11 cellular contexts compared by ENCODE assay signal in genomic region chr2:27584597-27584996, GRCh38. TPM values are rescaled to one million over a fixed set of nuclear protein-coding genes. Genes with fewer than 3 reads are reported as not detected.
A peak's percentile ranks its signal among the peaks of the same experiment; 100 is the strongest.
DNase-seq lines count a peak whose midpoint lies in the region; ATAC-seq, FAIRE-seq and TF ChIP-seq lines count a peak whose summit lies in the region.
"Had no signal": no experiment of that assay in that cellular context is flagged by ENCODE, and none has a peak within 500 bp of the region (broad histone marks: within the 10 kb centered on the region; RNA-seq: fewer than 3 reads in every experiment).

No MANE protein-coding gene starts in this region.

- no peak overlapping the region for H2BK20ac ChIP-seq in IMR-90 (ENCODE audit: low read depth, low read length)

- BruUV-seq in IMR-90 (replicated peaks; lab: Mats Ljungman, UMichigan) (no TSS peak), GM12878 (replicated peaks; lab: Mats Ljungman, UMichigan) (no TSS peak)

- H3K56ac ChIP-seq in IMR-90 (ENCODE audit: extremely low read depth, insufficient read depth, low read length), result no peak overlapping the region

- peaks cover 38 to 52% of the 10 kb centered on the region in 2 donors for H3K4me1 Mint-ChIP-seq in natural killer cell treated with Interleukin-12 subunit alpha and Interleukin-12 subunit beta and Interleukin-15 and Interleukin-18, amount 100 ng/mL, for 72 hours (ENCODE audit: low read depth in 2 of 2)

- peak overlapping the region; percentile 56; the same call in 1 of the 2 replicates for H3K23ac ChIP-seq in IMR-90 (ENCODE audit: low read depth, low read length)

- ATAC-seq in DND-41 (ENCODE audit: insufficient read depth, low read depth) (no peak), IMR-90 (ENCODE audit: low read depth) (no peak), GM12878 (no peak), mucosa of descending colon (no peak)
- no peak for ATAC-seq in natural killer cell treated with Interleukin-12 subunit alpha and Interleukin-12 subunit beta and Interleukin-15 and Interleukin-18, amount 100 ng/mL, for 72 hours

- in situ Hi-C loops in IMR-90 (cut with MboI; ENCODE audit: low sequenced_read_pairs) (no loop called here), GM12878 (cut with MboI) (no loop called here)

- H3K27ac ChIP-seq in DND-41 (ENCODE audit: low read length), result no peak overlapping the region
- H3K27ac ChIP-seq in IMR-90 (ENCODE audit: insufficient read depth, low read length), result no peak overlapping the region
- H3K27ac ChIP-seq in GM12878 (ENCODE audit: control insufficient read depth, insufficient read depth), result no peak overlapping the region

- CTCF ChIA-PET in IMR-90 (lab: Yijun Ruan, JAX), result no interaction called here
- CTCF ChIA-PET in GM12878 (lab: Yijun Ruan, JAX), result interaction anchor here (1.0 to 2.0 kb wide), 3 partner anchors 9 to 98 kb away, joined by 3 to 7 read pairs (median 4); no protein-coding TSS in a partner anchor

- H3K14ac ChIP-seq in IMR-90 (replicated peaks; ENCODE audit: low read depth, low read length), result 0 out of 2 replicates have a peak overlapping the region, but pooled peaks have one; percentile 6

- H3K9ac ChIP-seq in DND-41 (ENCODE audit: low read depth, low read length), result no peak overlapping the region
- H3K9ac ChIP-seq in IMR-90 (ENCODE audit: low read depth, low read length), result no peak overlapping the region
- H3K9ac ChIP-seq in GM12878 (ENCODE audit: control insufficient read depth, insufficient read depth, low read length), result no peak overlapping the region

- POLR2A ChIA-PET in IMR-90 (lab: Charles Lee; ENCODE audit: unreplicated experiment) (no interaction called here), GM12878 (lab: Charles Lee) (no interaction called here)

- FAIRE-seq in GM12878 (lab: Jason Lieb, UNC), result no peak

- RAD21 ChIA-PET in GM12878 (lab: Charles Lee; ENCODE audit: unreplicated experiment), result no interaction called here

- TF ChIP-seq POLR2A in IMR-90 (IDR thresholded peaks at IDR 0.05; ENCODE audit: low read depth, low read length) (no peak), GM12878 (IDR thresholded peaks at IDR 0.05; ENCODE audit: low read depth, low read length) (no peak)

- no peak overlapping the region for H4K91ac ChIP-seq in IMR-90 (ENCODE audit: insufficient read depth, low read depth, low read length)

- H3K36me3 ChIP-seq in DND-41 (ENCODE audit: insufficient read depth, low read length), result no peaks in the 10 kb centered on the region
- H3K36me3 ChIP-seq in IMR-90 (ENCODE audit: control insufficient read depth, insufficient read depth, low read length), result no peaks in the 10 kb centered on the region
- no peaks in the 10 kb centered on the region for H3K36me3 ChIP-seq in GM12878 (ENCODE audit: control insufficient read depth in 2 of 2, insufficient read depth in 2 of 2, low read length in 1 of 2)
- H3K36me3 ChIP-seq in mucosa of descending colon (ENCODE audit: low read depth), result no peaks in the 10 kb centered on the region

- H3K9me3 Mint-ChIP-seq in natural killer cell treated with Interleukin-12 subunit alpha and Interleukin-12 subunit beta and Interleukin-15 and Interleukin-18, amount 100 ng/mL, for 72 hours, result no peaks in the 10 kb centered on the region

- no peak overlapping the region for H2AFZ ChIP-seq in DND-41 (ENCODE audit: low read depth, low read length)
- H2AFZ ChIP-seq in IMR-90 (replicated peaks; ENCODE audit: low read length, poor library complexity), result no peak overlapping the region
- no peak overlapping the region for H2AFZ ChIP-seq in GM12878 (ENCODE audit: control insufficient read depth, low read depth, low read length)

- intact Hi-C loops in IMR-90 (cut with micrococcal nuclease) (no loop called here), GM12878 (cut with micrococcal nuclease; ENCODE audit: unreplicated experiment) (loop anchor here (5.0 to 10.0 kb wide), 2 partner anchors 43 to 180 kb away; partner anchors contain the start of genes CCDC121, GPN1 and PPM1G), mucosa of descending colon (cut with DNase I, micrococcal nuclease) (no loop called here)

- H3K4me3 Mint-ChIP-seq in natural killer cell treated with Interleukin-12 subunit alpha and Interleukin-12 subunit beta and Interleukin-15 and Interleukin-18, amount 100 ng/mL, for 72 hours, result peak overlapping the region; percentile 98

- H3K4me2 ChIP-seq in DND-41 (ENCODE audit: insufficient read depth, low read length), result peak overlapping the region; percentile 78
- peak overlapping the region; percentile 98 for H3K4me2 ChIP-seq in IMR-90 (ENCODE audit: low read depth, low read length)
- H3K4me2 ChIP-seq in GM12878 (ENCODE audit: control insufficient read depth, insufficient read depth), result peak overlapping the region; percentile 64

- peaks cover 6% of the 10 kb centered on the region; the same call in 1 of the 2 replicates for H3K9me1 ChIP-seq in IMR-90 (ENCODE audit: insufficient read depth, low read length)

- dilution Hi-C loops in IMR-90 (cut with HindIII; ENCODE audit: low sequenced_read_pairs, unreplicated experiment), result no loop called here

- 93 to 100% methylated on average over 1 to 3 of the region's 3 CpGs for WGBS in IMR-90 (ENCODE audit: extremely low coverage in 2 of 2, insufficient read length in 1 of 2), 2 experiments
- WGBS in GM12878 (ENCODE audit: insufficient coverage, insufficient replicate concordance, low lambda C conversion rate, missing lambda C conversion rate), result 92% methylated on average over 3 of the region's 3 CpGs

- no peak overlapping the region for H2BK120ac ChIP-seq in IMR-90 (ENCODE audit: low read depth, low read length)

- no peak overlapping the region for H3K18ac ChIP-seq in IMR-90 (ENCODE audit: low read depth, low read length)

- H4K5ac ChIP-seq in IMR-90 (ENCODE audit: low read depth, low read length), result no peak overlapping the region

- SMC1A ChIA-PET in GM12878 (lab: Charles Lee; ENCODE audit: uncharacterized antibody, unreplicated experiment), result interaction anchor here (0.9 to 1.7 kb wide), 4 partner anchors 12 to 213 kb away, joined by 3 to 9 read pairs (median 4); partner anchors contain the start of genes CCDC121 and GPN1

- no peak overlapping the region for H3K4ac ChIP-seq in IMR-90 (ENCODE audit: low read depth, low read length)

- no peak overlapping the region for H2AK9ac ChIP-seq in IMR-90 (replicated peaks; ENCODE audit: low read depth, low read length, poor library complexity)

- no peak overlapping the region for H2AK5ac ChIP-seq in IMR-90 (ENCODE audit: low read depth, low read length)

- no peak overlapping the region for H2BK15ac ChIP-seq in IMR-90 (ENCODE audit: low read depth, low read length)

- H3K79me2 ChIP-seq in DND-41 (ENCODE audit: insufficient read depth, low read length) (peaks cover 66% of the 10 kb centered on the region), GM12878 (ENCODE audit: control insufficient read depth, insufficient read depth, low read length) (peaks cover 67% of the 10 kb centered on the region)

- TF ChIP-seq CTCF in DND-41 (IDR thresholded peaks at IDR 0.05; ENCODE audit: borderline replicate concordance, extremely low read depth, low read length, poor library complexity, severe bottlenecking) (no peak), IMR-90 (conservative IDR thresholded peaks at IDR 0.05; ENCODE audit: low read depth, low read length) (no peak), GM12878 (IDR thresholded peaks at IDR 0.05 in 2 of 3, conservative IDR thresholded peaks at IDR 0.05 in 1 of 3; ENCODE audit: control insufficient read depth in 2 of 3, extremely low read depth in 1 of 3, insufficient read depth in 1 of 3, low read depth in 3 of 3, low read length in 3 of 3) (no peak), mucosa of descending colon (IDR thresholded peaks at IDR 0.05) (no peak)

- H3K36me3 Mint-ChIP-seq in natural killer cell treated with Interleukin-12 subunit alpha and Interleukin-12 subunit beta and Interleukin-15 and Interleukin-18, amount 100 ng/mL, for 72 hours, result peaks cover 12% of the 10 kb centered on the region

- no peaks in the 10 kb centered on the region for H3K9me3 ChIP-seq in DND-41 (ENCODE audit: insufficient read depth, low read length, severe bottlenecking)
- no peaks in the 10 kb centered on the region; the same call in 1 of the 2 replicates for H3K9me3 ChIP-seq in IMR-90 (ENCODE audit: control insufficient read depth, insufficient read depth, low read length)
- H3K9me3 ChIP-seq in GM12878 (replicated peaks; ENCODE audit: control insufficient read depth, insufficient read depth, low read length), result peaks cover 2% of the 10 kb centered on the region; the same call in 2 of the 3 replicates
- H3K9me3 ChIP-seq in mucosa of descending colon, result peaks cover 8% of the 10 kb centered on the region

- no peak for TF ChIP-seq EP300 in GM12878 (IDR thresholded peaks at IDR 0.05; ENCODE audit: borderline replicate concordance in 1 of 2, control insufficient read depth in 1 of 2, low read depth in 2 of 2, low read length in 2 of 2)

- H3K27me3 Mint-ChIP-seq in natural killer cell treated with Interleukin-12 subunit alpha and Interleukin-12 subunit beta and Interleukin-15 and Interleukin-18, amount 100 ng/mL, for 72 hours, result peaks cover 8 to 10% of the 10 kb centered on the region in 2 donors

- H4K8ac ChIP-seq in IMR-90 (ENCODE audit: low read depth in 2 of 2, low read length in 2 of 2), result no peak overlapping the region

- TF ChIP-seq RAD21 in IMR-90 (IDR thresholded peaks at IDR 0.05; ENCODE audit: low read length) (no peak), GM12878 (IDR thresholded peaks at IDR 0.05; ENCODE audit: insufficient read depth, low read depth, low read length) (no peak)

- no peak overlapping the region for H2BK5ac ChIP-seq in IMR-90 (ENCODE audit: low read depth, low read length, poor library complexity, severe bottlenecking)

- H4K20me1 ChIP-seq in DND-41 (ENCODE audit: insufficient read depth, low read length), result peaks cover 5% of the 10 kb centered on the region; the same call in 1 of the 2 replicates
- peaks cover 15% of the 10 kb centered on the region; the same call in 1 of the 2 replicates for H4K20me1 ChIP-seq in IMR-90 (ENCODE audit: insufficient read depth, low read length)
- H4K20me1 ChIP-seq in GM12878 (ENCODE audit: control insufficient read depth, insufficient read depth), result no peaks in the 10 kb centered on the region

- H3K4me3 ChIP-seq in DND-41 (ENCODE audit: low read depth in 1 of 2, low read length in 2 of 2) (peak overlapping the region in 1 of 2 experiments; percentile 61; a peak in 3 of 4 replicates), IMR-90 (ENCODE audit: insufficient read depth, low read depth, low read length) (no peak overlapping the region), GM12878 (peak overlapping the region; percentile 98), mucosa of descending colon (no peak overlapping the region)

- DNase-seq in DND-41 (no peak), IMR-90 (no peak), GM12878 (ENCODE audit: low read depth, low spot score) (no peak), anterior cingulate cortex (lab: John Stamatoyannopoulos, UW) (no peak), mucosa of descending colon (no peak)
- no peak for DNase-seq in natural killer cell treated with Interleukin-12 subunit alpha and Interleukin-12 subunit beta and Interleukin-15 and Interleukin-18, amount 100 ng/mL, for 72 hours (ENCODE audit: low spot score)
- DNase-seq in stimulated activated CD4-positive, alpha-beta T cell treated with anti-CD3 and anti-CD28 coated beads, Interleukin-1b, Interleukin-23, amount 100 ng/mL, for 48 hours, result no peak
- DNase-seq: amygdala, GDM1, KG1, NCI-H446 treated with DMSO at 0.1 percent for 48 hours had no signal

- H3K79me1 ChIP-seq in IMR-90 (ENCODE audit: low read depth in 1 of 2, low read length in 2 of 2), result peaks cover 10 to 33% of the 10 kb centered on the region in 2 experiments

- peaks cover 3% of the 10 kb centered on the region for H3K27me3 ChIP-seq in DND-41 (ENCODE audit: insufficient read depth, low read length, poor library complexity)
- H3K27me3 ChIP-seq in IMR-90 (ENCODE audit: control insufficient read depth, insufficient read depth, low read length), result no peaks in the 10 kb centered on the region
- no peaks in the 10 kb centered on the region for H3K27me3 ChIP-seq in GM12878 (replicated peaks in 1 of 2; ENCODE audit: control insufficient read depth in 2 of 2, insufficient read depth in 2 of 2, low read length in 1 of 2)

- no peak overlapping the region for H3K27ac Mint-ChIP-seq in natural killer cell treated with Interleukin-12 subunit alpha and Interleukin-12 subunit beta and Interleukin-15 and Interleukin-18, amount 100 ng/mL, for 72 hours

- peaks cover 25% of the 10 kb centered on the region for H3K4me1 ChIP-seq in DND-41 (ENCODE audit: insufficient read depth, low read length)
- peaks cover 3% of the 10 kb centered on the region; the same call in 1 of the 2 replicates for H3K4me1 ChIP-seq in IMR-90 (ENCODE audit: control insufficient read depth, insufficient read depth, low read length)
- H3K4me1 ChIP-seq in GM12878 (ENCODE audit: control insufficient read depth, insufficient read depth, low read length), result 0 out of 2 replicates have a peak, but pooled peaks cover 3% of the 10 kb centered on the region
- H3K4me1 ChIP-seq in mucosa of descending colon (ENCODE audit: low read depth), result peaks cover 6% of the 10 kb centered on the region

RNA-seq across cellular contexts. Expression of gene ZNF512, which starts 1.8 kb away (rescaled TPM):
- 32.2 and 56.5 TPM in 2 replicates for total RNA-seq in IMR-90 (2012; rRNA removed)
- 17.0 and 25.8 TPM in 2 replicates for polyA plus RNA-seq in IMR-90 (2012; rRNA removed)
- polyA plus RNA-seq in IMR-90 (2012; cell fraction: cytosol; rRNA removed), result 4.5 and 7.7 TPM in 2 replicates
- polyA plus RNA-seq in IMR-90 (2012; cell fraction: nucleus; rRNA removed; ENCODE audit: low replicate concordance), result 5.6 and 47.4 TPM in 2 replicates
- 171 and 172 TPM in 2 replicates for total RNA-seq in GM12878 (2013; cell fraction: nucleolus; rRNA removed)
- total RNA-seq in GM12878 (2014; rRNA removed), result 24.6 and 32.2 TPM in 2 replicates
- 30.8 and 33.4 TPM in 2 replicates for total RNA-seq in GM12878 (2014; rRNA removed; fragmentation: Illumina TruSeq; extraction: Trizol)
- 28.9 and 31.7 TPM in 2 replicates for total RNA-seq in GM12878 (2021)
- polyA plus RNA-seq in GM12878 (2011; ENCODE audit: low read depth), result 14.6 TPM
- 61.9 and 83.4 TPM in 2 replicates for polyA plus RNA-seq in GM12878 (2011; rRNA removed)
- 34.9 and 53.0 TPM in 2 replicates for polyA plus RNA-seq in GM12878 (2011; cell fraction: cytosol; rRNA removed)
- polyA plus RNA-seq in GM12878 (2011; cell fraction: nucleus; rRNA removed), result 91.1 and 106 TPM in 2 replicates
- polyA plus RNA-seq in GM12878 (2012), result 16.7 and 19.8 TPM in 2 replicates
- polyA plus RNA-seq in GM12878 (2014; fragmentation: Illumina TruSeq; extraction: Trizol), result 50.3 and 78.6 TPM in 2 replicates
- 10 to 100 TPM; 14.1 to 21.2 TPM for polyA plus RNA-seq in GM12878 (2014; fragmentation: Nextera tagmentation; extraction: Ambion mirVana)
- 29.8 and 32.5 TPM in 2 replicates for polyA plus RNA-seq in GM12878 (2014; rRNA removed)
- polyA plus RNA-seq in GM12878 (2016; fragmentation: Nextera tagmentation; extraction: Ambion mirVana), result 10 to 100 TPM; 29.3 to 31.6 TPM
- 41.3 and 45.0 TPM in 2 replicates for polyA minus RNA-seq in GM12878 (2011; rRNA and poly(A)+ RNA removed)
- 8.3 and 11.2 TPM in 2 replicates for polyA minus RNA-seq in GM12878 (2011; cell fraction: cytosol; rRNA and poly(A)+ RNA removed)
- polyA minus RNA-seq in GM12878 (2011; cell fraction: nucleus; rRNA and poly(A)+ RNA removed), result 25.6 and 30.3 TPM in 2 replicates
- total RNA-seq in natural killer cell treated with Interleukin-12 subunit alpha and Interleukin-12 subunit beta and Interleukin-15 and Interleukin-18, amount 100 ng/mL, for 72 hours, result 10 to 100 TPM; 10.1 to 24.0 TPM
- 10 to 100 TPM; 14.4 to 37.8 (median 19.7) TPM for total RNA-seq in mucosa of descending colon

RNA-seq across cellular contexts. Expression of gene CCDC121, which starts 44.2 kb away (rescaled TPM):
- 2.0 and 2.2 TPM in 2 replicates for total RNA-seq in IMR-90 (2012; rRNA removed)
- 0.65 and 0.67 TPM in 2 replicates for polyA plus RNA-seq in IMR-90 (2012; rRNA removed)
- 0.12 and 0.47 TPM in 2 replicates for polyA plus RNA-seq in IMR-90 (2012; cell fraction: cytosol; rRNA removed)
- polyA plus RNA-seq in IMR-90 (2012; cell fraction: nucleus; rRNA removed; ENCODE audit: low replicate concordance), result 0.72 and 1.5 TPM in 2 replicates
- total RNA-seq in GM12878 (2013; cell fraction: nucleolus; rRNA removed), result 1.6 and 2.8 TPM in 2 replicates
- 0.34 and 1.0 TPM in 2 replicates for total RNA-seq in GM12878 (2014; rRNA removed)
- 0.67 and 0.97 TPM in 2 replicates for total RNA-seq in GM12878 (2014; rRNA removed; fragmentation: Illumina TruSeq; extraction: Trizol)
- total RNA-seq in GM12878 (2021), result 0.49 and 0.53 TPM in 2 replicates
- 0.54 TPM for polyA plus RNA-seq in GM12878 (2011; ENCODE audit: low read depth)
- 1.2 and 2.0 TPM in 2 replicates for polyA plus RNA-seq in GM12878 (2011; rRNA removed)
- 0.31 and 0.37 TPM in 2 replicates for polyA plus RNA-seq in GM12878 (2011; cell fraction: cytosol; rRNA removed)
- 1.3 and 1.5 TPM in 2 replicates for polyA plus RNA-seq in GM12878 (2011; cell fraction: nucleus; rRNA removed)
- polyA plus RNA-seq in GM12878 (2012), result 0.66 and 1.5 TPM in 2 replicates
- 0.97 and 1.3 TPM in 2 replicates for polyA plus RNA-seq in GM12878 (2014; fragmentation: Illumina TruSeq; extraction: Trizol)
- polyA plus RNA-seq in GM12878 (2014; fragmentation: Nextera tagmentation; extraction: Ambion mirVana), result under 1 TPM; 0.37 to 0.38 TPM
- 0.48 and 0.85 TPM in 2 replicates for polyA plus RNA-seq in GM12878 (2014; rRNA removed)
- under 1 TPM; 0.59 to 0.84 TPM for polyA plus RNA-seq in GM12878 (2016; fragmentation: Nextera tagmentation; extraction: Ambion mirVana)
- polyA minus RNA-seq in GM12878 (2011; rRNA and poly(A)+ RNA removed), result 0.82 and 1.0 TPM in 2 replicates
- polyA minus RNA-seq in GM12878 (2011; cell fraction: cytosol; rRNA and poly(A)+ RNA removed), result 0.94 TPM in 1 of 2 replicates, not detected in the other
- 1.1 and 2.6 TPM in 2 replicates for polyA minus RNA-seq in GM12878 (2011; cell fraction: nucleus; rRNA and poly(A)+ RNA removed)
- total RNA-seq in natural killer cell treated with Interleukin-12 subunit alpha and Interleukin-12 subunit beta and Interleukin-15 and Interleukin-18, amount 100 ng/mL, for 72 hours, result under 1 TPM in 1 of 2 donors, not detected in 1; 0.36 TPM
- 1 to 10 TPM; 1.9 to 4.0 (median 2.9) TPM for total RNA-seq in mucosa of descending colon

RNA-seq across cellular contexts. Expression of gene GPN1, which starts 44.3 kb away (rescaled TPM):
- 53.0 and 63.8 TPM in 2 replicates for total RNA-seq in IMR-90 (2012; rRNA removed)
- 34.9 and 37.8 TPM in 2 replicates for polyA plus RNA-seq in IMR-90 (2012; rRNA removed)
- 15.2 and 19.7 TPM in 2 replicates for polyA plus RNA-seq in IMR-90 (2012; cell fraction: cytosol; rRNA removed)
- polyA plus RNA-seq in IMR-90 (2012; cell fraction: nucleus; rRNA removed; ENCODE audit: low replicate concordance), result 6.3 and 28.2 TPM in 2 replicates
- 21.0 and 21.7 TPM in 2 replicates for total RNA-seq in GM12878 (2013; cell fraction: nucleolus; rRNA removed)
- 36.9 and 39.3 TPM in 2 replicates for total RNA-seq in GM12878 (2014; rRNA removed)
- 39.0 and 39.8 TPM in 2 replicates for total RNA-seq in GM12878 (2014; rRNA removed; fragmentation: Illumina TruSeq; extraction: Trizol)
- 32.1 and 38.8 TPM in 2 replicates for total RNA-seq in GM12878 (2021)
- 32.6 TPM for polyA plus RNA-seq in GM12878 (2011; ENCODE audit: low read depth)
- polyA plus RNA-seq in GM12878 (2011; rRNA removed), result 71.6 and 80.2 TPM in 2 replicates
- 37.7 and 40.9 TPM in 2 replicates for polyA plus RNA-seq in GM12878 (2011; cell fraction: cytosol; rRNA removed)
- 27.2 and 29.9 TPM in 2 replicates for polyA plus RNA-seq in GM12878 (2011; cell fraction: nucleus; rRNA removed)
- polyA plus RNA-seq in GM12878 (2012), result 33.0 and 33.1 TPM in 2 replicates
- polyA plus RNA-seq in GM12878 (2014; fragmentation: Illumina TruSeq; extraction: Trizol), result 55.3 and 62.2 TPM in 2 replicates
- 100 to 1,000 TPM in 1 of 2 experiments, 10 to 100 TPM in 1; 89.5 to 108 TPM for polyA plus RNA-seq in GM12878 (2014; fragmentation: Nextera tagmentation; extraction: Ambion mirVana)
- 36.3 and 41.0 TPM in 2 replicates for polyA plus RNA-seq in GM12878 (2014; rRNA removed)
- 10 to 100 TPM; 65.4 to 69.4 TPM for polyA plus RNA-seq in GM12878 (2016; fragmentation: Nextera tagmentation; extraction: Ambion mirVana)
- 43.0 and 56.9 TPM in 2 replicates for polyA minus RNA-seq in GM12878 (2011; rRNA and poly(A)+ RNA removed)
- 19.2 and 21.0 TPM in 2 replicates for polyA minus RNA-seq in GM12878 (2011; cell fraction: cytosol; rRNA and poly(A)+ RNA removed)
- polyA minus RNA-seq in GM12878 (2011; cell fraction: nucleus; rRNA and poly(A)+ RNA removed), result 22.2 and 32.7 TPM in 2 replicates
- total RNA-seq in natural killer cell treated with Interleukin-12 subunit alpha and Interleukin-12 subunit beta and Interleukin-15 and Interleukin-18, amount 100 ng/mL, for 72 hours, result 10 to 100 TPM; 32.7 to 36.9 TPM
- total RNA-seq in mucosa of descending colon, result 10 to 100 TPM; 23.3 to 27.8 (median 25.2) TPM
